ENCODE assay signal across 2 cellular contexts in the genomic region with DNA sequence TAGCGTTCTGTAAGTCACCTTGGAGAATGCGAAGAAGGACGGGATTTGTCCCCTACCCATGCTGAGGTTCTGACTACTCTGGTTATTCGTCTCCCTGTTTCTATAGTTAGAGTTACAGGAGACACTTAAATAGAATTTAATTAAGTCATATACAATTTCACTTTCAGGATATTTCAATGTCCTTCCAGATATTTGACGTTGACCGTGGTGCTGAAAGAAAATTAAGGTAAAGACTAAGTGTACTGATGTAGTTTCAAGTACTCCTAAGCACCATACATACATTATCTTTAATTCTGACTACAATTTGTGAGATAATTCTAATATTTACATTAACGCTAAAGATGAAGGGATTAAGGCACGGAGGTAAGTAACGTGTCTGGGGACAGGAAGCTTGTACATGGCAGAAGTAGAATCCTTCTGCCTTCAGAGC.
A peak's percentile ranks its signal among the peaks of the same experiment; 100 is the strongest.
TF ChIP-seq lines count a peak whose summit lies in the region.

No MANE protein-coding gene starts in this region.

TF ChIP-seq in IMR-90, 13 proteins besides CTCF, POLR2A, EP300 and RAD21 (continued from another document):
- TF ChIP-seq ELK1 (IDR thresholded peaks at IDR 0.05; ENCODE audit: borderline replicate concordance, low read depth, low read length) (no peak), RCOR1 (IDR thresholded peaks at IDR 0.05; ENCODE audit: insufficient replicate concordance, low read length) (no peak), RFX5 (IDR thresholded peaks at IDR 0.05; ENCODE audit: low read depth, low read length) (no peak), BHLHE40 (IDR thresholded peaks at IDR 0.05; ENCODE audit: low read depth, low read length) (no peak), CHD1 (IDR thresholded peaks at IDR 0.05; ENCODE audit: low read depth, low read length) (no peak), CEBPB (IDR thresholded peaks at IDR 0.05; ENCODE audit: low read depth, low read length) (no peak), MXI1 (IDR thresholded peaks at IDR 0.05; ENCODE audit: borderline replicate concordance, low read depth, low read length) (no peak), SMC3 (IDR thresholded peaks at IDR 0.05; ENCODE audit: low read depth, low read length) (no peak), MAZ (IDR thresholded peaks at IDR 0.05; ENCODE audit: borderline replicate concordance, low read depth, low read length) (no peak)
- TF ChIP-seq, protein P1, sequence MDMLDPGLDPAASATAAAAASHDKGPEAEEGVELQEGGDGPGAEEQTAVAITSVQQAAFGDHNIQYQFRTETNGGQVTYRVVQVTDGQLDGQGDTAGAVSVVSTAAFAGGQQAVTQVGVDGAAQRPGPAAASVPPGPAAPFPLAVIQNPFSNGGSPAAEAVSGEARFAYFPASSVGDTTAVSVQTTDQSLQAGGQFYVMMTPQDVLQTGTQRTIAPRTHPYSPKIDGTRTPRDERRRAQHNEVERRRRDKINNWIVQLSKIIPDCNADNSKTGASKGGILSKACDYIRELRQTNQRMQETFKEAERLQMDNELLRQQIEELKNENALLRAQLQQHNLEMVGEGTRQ (IDR thresholded peaks at IDR 0.05; ENCODE audit: low read depth, low read length) = no peak
TF ChIP-seq in IMR-90: peak in this region for 0.

TF ChIP-seq in liver, 16 proteins besides CTCF, POLR2A, EP300 and RAD21 (continued from another document):
- TF ChIP-seq, protein P2, sequence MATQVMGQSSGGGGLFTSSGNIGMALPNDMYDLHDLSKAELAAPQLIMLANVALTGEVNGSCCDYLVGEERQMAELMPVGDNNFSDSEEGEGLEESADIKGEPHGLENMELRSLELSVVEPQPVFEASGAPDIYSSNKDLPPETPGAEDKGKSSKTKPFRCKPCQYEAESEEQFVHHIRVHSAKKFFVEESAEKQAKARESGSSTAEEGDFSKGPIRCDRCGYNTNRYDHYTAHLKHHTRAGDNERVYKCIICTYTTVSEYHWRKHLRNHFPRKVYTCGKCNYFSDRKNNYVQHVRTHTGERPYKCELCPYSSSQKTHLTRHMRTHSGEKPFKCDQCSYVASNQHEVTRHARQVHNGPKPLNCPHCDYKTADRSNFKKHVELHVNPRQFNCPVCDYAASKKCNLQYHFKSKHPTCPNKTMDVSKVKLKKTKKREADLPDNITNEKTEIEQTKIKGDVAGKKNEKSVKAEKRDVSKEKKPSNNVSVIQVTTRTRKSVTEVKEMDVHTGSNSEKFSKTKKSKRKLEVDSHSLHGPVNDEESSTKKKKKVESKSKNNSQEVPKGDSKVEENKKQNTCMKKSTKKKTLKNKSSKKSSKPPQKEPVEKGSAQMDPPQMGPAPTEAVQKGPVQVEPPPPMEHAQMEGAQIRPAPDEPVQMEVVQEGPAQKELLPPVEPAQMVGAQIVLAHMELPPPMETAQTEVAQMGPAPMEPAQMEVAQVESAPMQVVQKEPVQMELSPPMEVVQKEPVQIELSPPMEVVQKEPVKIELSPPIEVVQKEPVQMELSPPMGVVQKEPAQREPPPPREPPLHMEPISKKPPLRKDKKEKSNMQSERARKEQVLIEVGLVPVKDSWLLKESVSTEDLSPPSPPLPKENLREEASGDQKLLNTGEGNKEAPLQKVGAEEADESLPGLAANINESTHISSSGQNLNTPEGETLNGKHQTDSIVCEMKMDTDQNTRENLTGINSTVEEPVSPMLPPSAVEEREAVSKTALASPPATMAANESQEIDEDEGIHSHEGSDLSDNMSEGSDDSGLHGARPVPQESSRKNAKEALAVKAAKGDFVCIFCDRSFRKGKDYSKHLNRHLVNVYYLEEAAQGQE (IDR thresholded peaks at IDR 0.05) = peak; percentile 93
